ENCODE assay signal across 8 cellular contexts in genomic region chr2:12169060-12169406, GRCh38.
DNase-seq lines count a peak whose midpoint lies in the region; ATAC-seq and TF ChIP-seq lines count a peak whose summit lies in the region.

No MANE protein-coding gene starts in this region.

- H3K4me3 ChIP-seq in BJ (ENCODE audit: low read depth, low read length): no peak overlapping the region
- H3K4me3 ChIP-seq in Loucy (ENCODE audit: low read length, poor library complexity, severe bottlenecking): peak overlapping the region; percentile 25
- no peak overlapping the region for H3K4me3 ChIP-seq in epithelial cell of esophagus (ENCODE audit: low read length)

- peaks cover 2% of the 10 kb centered on the region for H3K27me3 Mint-ChIP-seq in nephron progenitor cell (ENCODE audit: low read depth, poor library complexity)
- H3K27me3 Mint-ChIP-seq in activated CD4-positive, alpha-beta memory T cell treated with anti-CD3 and anti-CD28 coated beads, Interleukin-2, amount 10 ng/mL, durations not matched to agents 7 days and 5 days: no peaks in the 10 kb centered on the region

- H3F3A ChIP-seq in Loucy (ENCODE audit: low read depth): no peaks in the 10 kb centered on the region

- H3K4me3 Mint-ChIP-seq in nephron progenitor cell: peak overlapping the region; percentile 15
- H3K4me3 Mint-ChIP-seq in activated CD4-positive, alpha-beta memory T cell treated with anti-CD3 and anti-CD28 coated beads, Interleukin-2, amount 10 ng/mL, durations not matched to agents 7 days and 5 days: no peak overlapping the region

- DNase-seq in BJ (ENCODE audit: low read depth) (peak; percentile 51), epithelial cell of esophagus (ENCODE audit: low read depth) (peak; percentile 58), nephron progenitor cell (no peak), T-helper 9 cell (no peak), HEK293T (ENCODE audit: extremely low spot score) (no peak)
- no peak for DNase-seq in activated CD4-positive, alpha-beta memory T cell treated with anti-CD3 and anti-CD28 coated beads, Interleukin-2, amount 10 ng/mL, durations not matched to agents 7 days and 5 days

- peak overlapping the region; percentile 62; the same call in 1 of the 2 replicates for H2AFZ ChIP-seq in Loucy (ENCODE audit: low read length)

- H3K9me3 ChIP-seq in Loucy (ENCODE audit: insufficient read depth, low read depth, low read length): no peaks in the 10 kb centered on the region

- peaks cover 33% of the 10 kb centered on the region for H3K4me1 ChIP-seq in Loucy (ENCODE audit: insufficient read depth, low read length, poor library complexity, severe bottlenecking)

- H3K27ac Mint-ChIP-seq in nephron progenitor cell: peak overlapping the region; percentile 82
- no peak overlapping the region for H3K27ac Mint-ChIP-seq in activated CD4-positive, alpha-beta memory T cell treated with anti-CD3 and anti-CD28 coated beads, Interleukin-2, amount 10 ng/mL, durations not matched to agents 7 days and 5 days

- no peaks in the 10 kb centered on the region for H3K36me3 ChIP-seq in BJ (ENCODE audit: control insufficient read depth, insufficient read depth, low read length)
- no peaks in the 10 kb centered on the region for H3K36me3 ChIP-seq in Loucy (ENCODE audit: insufficient read depth, low read length)

- no peaks in the 10 kb centered on the region for H3K9me3 Mint-ChIP-seq in nephron progenitor cell
- H3K9me3 Mint-ChIP-seq in activated CD4-positive, alpha-beta memory T cell treated with anti-CD3 and anti-CD28 coated beads, Interleukin-2, amount 10 ng/mL, durations not matched to agents 7 days and 5 days: no peaks in the 10 kb centered on the region

- no peak for ATAC-seq in GM19351 (IDR thresholded peaks at IDR 0.05; ENCODE audit: unreplicated experiment)

- CTCF ChIA-PET in BJ (lab: Yijun Ruan, JAX) (interaction anchor here (0.6 to 1.8 kb wide), 2 partner anchors 119 to 339 kb away, joined by 3 to 6 read pairs; no protein-coding TSS in a partner anchor), HEK293T (lab: Yijun Ruan, JAX) (interaction anchor here (1.1 to 1.8 kb wide), 3 partner anchors 121 to 547 kb away, joined by 4 read pairs; partner anchors contain the start of gene TRIB2)
- CTCF ChIA-PET in activated CD4-positive, alpha-beta memory T cell treated with anti-CD3 and anti-CD28 coated beads, Interleukin-2, amount 10 ng/mL, durations not matched to agents 7 days and 5 days (lab: Charles Lee): interaction anchor here (1.1 kb wide), 1 partner anchor 13 kb away, joined by 3 read pairs; no protein-coding TSS in a partner anchor

- no peak for TF ChIP-seq CTCF in BJ (IDR thresholded peaks at IDR 0.05; ENCODE audit: insufficient read depth, low read depth, low read length)
- TF ChIP-seq CTCF in Loucy (conservative IDR thresholded peaks at IDR 0.05; ENCODE audit: low read length): no peak
- TF ChIP-seq CTCF in epithelial cell of esophagus (IDR thresholded peaks at IDR 0.05; ENCODE audit: insufficient read depth, low read depth, low read length, missing control alignments): no peak
- TF ChIP-seq CTCF in nephron progenitor cell (IDR thresholded peaks at IDR 0.05): no peak

- H3K4me1 Mint-ChIP-seq in nephron progenitor cell: peaks cover 40% of the 10 kb centered on the region
- peaks cover 22% of the 10 kb centered on the region for H3K4me1 Mint-ChIP-seq in activated CD4-positive, alpha-beta memory T cell treated with anti-CD3 and anti-CD28 coated beads, Interleukin-2, amount 10 ng/mL, durations not matched to agents 7 days and 5 days

- POLR2A ChIA-PET in BJ (lab: Charles Lee): no interaction called here
- POLR2A ChIA-PET in activated CD4-positive, alpha-beta memory T cell treated with anti-CD3 and anti-CD28 coated beads, Interleukin-2, amount 10 ng/mL, durations not matched to agents 7 days and 5 days (lab: Charles Lee): interaction anchor here (1.6 kb wide), 1 partner anchor 547 kb away, joined by 4 read pairs; the partner anchor contains the start of gene TRIB2
- POLR2A ChIA-PET in HEK293T (lab: Yijun Ruan, JAX): no interaction called here

- H3K9me2 ChIP-seq in Loucy (replicated peaks; ENCODE audit: low read depth, low read length): no peaks in the 10 kb centered on the region

- H3K27me3 ChIP-seq in BJ (ENCODE audit: control insufficient read depth, insufficient read depth, low read length) (no peaks in the 10 kb centered on the region), Loucy (ENCODE audit: insufficient read depth, low read length, poor library complexity, severe bottlenecking) (no peaks in the 10 kb centered on the region)

- H3K79me2 ChIP-seq in Loucy (ENCODE audit: insufficient read depth, low read length): no peaks in the 10 kb centered on the region

- peak overlapping the region; percentile 55 for H3K4me2 ChIP-seq in Loucy (ENCODE audit: low read depth, low read length, poor library complexity, severe bottlenecking)

- H3K9ac ChIP-seq in Loucy (ENCODE audit: low read depth, low read length, poor library complexity, severe bottlenecking): peak overlapping the region; percentile 44

- H4K20me1 ChIP-seq in Loucy (ENCODE audit: insufficient read depth, low read length, poor library complexity, severe bottlenecking): no peaks in the 10 kb centered on the region

- H3K36me3 Mint-ChIP-seq in nephron progenitor cell (ENCODE audit: low read depth): no peaks in the 10 kb centered on the region
- H3K36me3 Mint-ChIP-seq in activated CD4-positive, alpha-beta memory T cell treated with anti-CD3 and anti-CD28 coated beads, Interleukin-2, amount 10 ng/mL, durations not matched to agents 7 days and 5 days (ENCODE audit: low read depth): no peaks in the 10 kb centered on the region

TF ChIP-seq in HEK293T, 16 proteins besides CTCF, POLR2A, EP300 and RAD21:
- TF ChIP-seq ARNT (IDR thresholded peaks at IDR 0.05) (no peak), FOXM1 (IDR thresholded peaks at IDR 0.05; ENCODE audit: borderline replicate concordance) (no peak), L3MBTL2 (conservative IDR thresholded peaks at IDR 0.05) (no peak), BHLHE40 (IDR thresholded peaks at IDR 0.05; ENCODE audit: borderline replicate concordance) (no peak), FOXK2 (IDR thresholded peaks at IDR 0.05) (no peak), TARDBP (IDR thresholded peaks at IDR 0.05) (no peak), NFRKB (IDR thresholded peaks at IDR 0.05) (no peak), CTBP1 (IDR thresholded peaks at IDR 0.05; ENCODE audit: borderline replicate concordance) (no peak), ELF4 (IDR thresholded peaks at IDR 0.05) (no peak), SUZ12 (IDR thresholded peaks at IDR 0.05) (no peak), ZNF384 (IDR thresholded peaks at IDR 0.05) (no peak), FOXA1 (IDR thresholded peaks at IDR 0.05) (no peak), LEF1 (IDR thresholded peaks at IDR 0.05; ENCODE audit: borderline replicate concordance) (no peak), HDGF (IDR thresholded peaks at IDR 0.05; ENCODE audit: borderline replicate concordance) (no peak), PKNOX1 (IDR thresholded peaks at IDR 0.05) (no peak), SP1 (IDR thresholded peaks at IDR 0.05) (no peak)
TF ChIP-seq in HEK293T: peak in this region for 0.

Comparison
In these comparisons a context has a peak if more than half of its experiments do, and no peak if none do; other contexts are left out.
1. DNase-seq: peak in BJ (single experiment) and epithelial cell of esophagus (single experiment); none in nephron progenitor cell (single experiment), T-helper 9 cell (single experiment), activated CD4-positive, alpha-beta memory T cell treated with anti-CD3 and anti-CD28 coated beads, Interleukin-2, amount 10 ng/mL, durations not matched to agents 7 days and 5 days (single experiment) and HEK293T (single experiment).